In the genomic region with DNA sequence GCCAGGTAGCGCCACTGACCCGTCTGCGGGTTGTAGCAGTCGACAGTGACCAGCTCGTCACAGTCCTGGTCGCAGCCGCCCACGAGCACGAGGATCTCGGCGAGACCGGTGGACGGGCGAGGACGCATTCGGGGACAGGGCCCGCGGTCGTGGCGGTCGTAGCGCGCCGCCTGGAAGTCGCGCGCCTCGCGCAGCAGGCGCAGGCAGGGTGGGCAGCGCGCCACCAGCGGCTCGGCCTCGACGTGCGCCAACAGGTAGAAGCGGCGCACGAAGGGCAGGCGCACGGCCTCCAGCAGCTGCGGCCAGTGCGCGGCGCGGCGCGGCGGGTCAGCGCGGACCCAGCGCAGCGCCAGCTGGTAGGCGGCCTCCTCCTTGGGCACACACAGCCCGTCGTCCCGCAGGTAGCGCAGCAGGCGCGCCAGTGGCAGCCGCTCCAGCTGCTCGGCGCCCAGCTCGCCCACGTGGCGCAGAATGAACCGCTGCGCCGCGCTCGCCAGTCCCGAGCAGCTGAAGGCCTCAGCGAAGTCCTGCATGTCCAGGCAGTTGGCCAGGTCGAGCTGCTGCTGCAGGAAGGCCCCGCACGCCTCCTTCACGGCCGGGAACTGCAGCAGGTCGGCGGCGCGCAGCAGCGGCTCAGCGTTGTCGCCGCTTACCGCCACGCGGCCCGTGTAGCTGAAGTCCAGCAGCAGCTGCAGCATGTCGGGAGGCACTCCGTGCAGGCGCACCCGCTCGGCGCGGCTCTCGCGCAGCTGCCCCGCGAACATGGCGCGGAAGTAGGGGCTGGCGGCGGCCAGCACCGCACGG, we compare ENCODE assay signal across 8 cellular contexts. TPM values are rescaled to one million over a fixed set of nuclear protein-coding genes. Genes with fewer than 3 reads are reported as not detected.
DNase-seq lines count a peak whose midpoint lies in the region; ATAC-seq lines count a peak whose summit lies in the region.

No MANE protein-coding gene starts in this region.

- H3K4me2 ChIP-seq in Karpas-422 (ENCODE audit: low read depth, low read length, poor library complexity, severe bottlenecking), result peak overlapping the region; percentile 100

- H3K9ac ChIP-seq in Karpas-422 (ENCODE audit: low read length), result peak overlapping the region; percentile 81

- H2AFZ ChIP-seq in Karpas-422 (ENCODE audit: low read length) (peak overlapping the region; percentile 28; the same call in 1 of the 2 replicates), neuron (ENCODE audit: low read depth, low read length) (no peak overlapping the region)

- H3K4me1 ChIP-seq in Karpas-422 (ENCODE audit: low read length) (peaks cover 32% of the 10 kb centered on the region), neuron (ENCODE audit: insufficient read depth, low read length) (peaks cover 36% of the 10 kb centered on the region)

- peaks cover 3% of the 10 kb centered on the region; the same call in 1 of the 2 replicates for H3K36me3 ChIP-seq in Karpas-422 (ENCODE audit: insufficient read depth, low read length)
- H3K36me3 ChIP-seq in neuron (ENCODE audit: insufficient read depth, low read length), result peaks cover 13% of the 10 kb centered on the region

- H3K4me3 ChIP-seq in GM08714 (ENCODE audit: low read length) (peak overlapping the region; percentile 71), Karpas-422 (ENCODE audit: low read length) (peak overlapping the region; percentile 91), neuron (ENCODE audit: low read length) (peak overlapping the region; percentile 80)

- no peaks in the 10 kb centered on the region for H3K9me2 ChIP-seq in Karpas-422 (replicated peaks; ENCODE audit: insufficient read depth, low read length)

- peak; percentile 34 for ATAC-seq in GM21619 (IDR thresholded peaks at IDR 0.05; ENCODE audit: unreplicated experiment)

- H3K9me3 ChIP-seq in Karpas-422 (ENCODE audit: low read length) (no peaks in the 10 kb centered on the region), neuron (ENCODE audit: low read length) (no peaks in the 10 kb centered on the region)

- H4K20me1 ChIP-seq in Karpas-422 (ENCODE audit: insufficient read depth, low read depth, low read length), result no peaks in the 10 kb centered on the region

- H3K79me2 ChIP-seq in Karpas-422 (ENCODE audit: low read length), result peaks cover 29% of the 10 kb centered on the region

- no peak overlapping the region for H3K27ac ChIP-seq in Karpas-422 (ENCODE audit: low read length)

- H3K27me3 ChIP-seq in Karpas-422 (ENCODE audit: low read length), result no peaks in the 10 kb centered on the region
- no peaks in the 10 kb centered on the region for H3K27me3 ChIP-seq in neuron (ENCODE audit: insufficient read depth, low read length)

- no peak for DNase-seq in Karpas-422
- peak; percentile 53 to 70 for DNase-seq in activated T-cell treated with anti-CD3 and anti-CD28 coated beads, Interleukin-2, amount 50 U/mL, for 48 hours
- peak; percentile 41 for DNase-seq in foreskin melanocyte
- DNase-seq in Kasumi-1 (lab: John Stamatoyannopoulos, UW), result no peak
- no peak for DNase-seq in OCI-M2 (lab: John Stamatoyannopoulos, UW; ENCODE audit: unreplicated experiment)

RNA-seq across cellular contexts. Expression of a gene that starts 0.6 kb away (rescaled TPM):
- total RNA-seq in Karpas-422 (2014; rRNA removed; shearing (Covaris generic); ENCODE audit: low replicate concordance), result 12.2 and 13.3 TPM in 2 replicates

RNA-seq across cellular contexts. Expression of a gene that starts 11.5 kb away (rescaled TPM):
- total RNA-seq in Karpas-422 (2014; rRNA removed; shearing (Covaris generic); ENCODE audit: low replicate concordance), result 5.7 and 11.1 TPM in 2 replicates

RNA-seq across cellular contexts. Expression of a gene that starts 22.3 kb away (rescaled TPM):
- 36.3 and 69.0 TPM in 2 replicates for total RNA-seq in Karpas-422 (2014; rRNA removed; shearing (Covaris generic); ENCODE audit: low replicate concordance)

RNA-seq across cellular contexts. Expression of a gene that starts 22.6 kb away (rescaled TPM):
- total RNA-seq in Karpas-422 (2014; rRNA removed; shearing (Covaris generic); ENCODE audit: low replicate concordance), result 13.3 and 19.5 TPM in 2 replicates

RNA-seq across cellular contexts. Expression of a gene that starts 47.0 kb away (rescaled TPM):
- total RNA-seq in Karpas-422 (2014; rRNA removed; shearing (Covaris generic); ENCODE audit: low replicate concordance), result not detected in 2 replicates

Comparison
In these comparisons a context has a peak if more than half of its experiments do, and no peak if none do; other contexts are left out.
1. DNase-seq: peak in activated T-cell treated with anti-CD3 and anti-CD28 coated beads, Interleukin-2, amount 50 U/mL, for 48 hours (2 of 2) and foreskin melanocyte (single experiment); none in Karpas-422 (single experiment), Kasumi-1 (0 of 2) and OCI-M2 (single experiment).
2. Peak in every context shown above with its lines, with median percentiles within 50 percentile points of each other: H3K4me3 ChIP-seq.